8 cellular contexts compared by ENCODE assay signal in genomic region chr2:134919360-134920210, GRCh38. TPM values are rescaled to one million over a fixed set of nuclear protein-coding genes. Genes with fewer than 3 reads are reported as not detected.
DNase-seq lines count a peak whose midpoint lies in the region; ATAC-seq and TF ChIP-seq lines count a peak whose summit lies in the region.

No MANE protein-coding gene starts in this region.

- TF ChIP-seq CTCF in fibroblast of villous mesenchyme (IDR thresholded peaks at IDR 0.05; ENCODE audit: insufficient read depth, low read depth, low read length) (no peak), osteoblast (IDR thresholded peaks at IDR 0.05; ENCODE audit: extremely low read depth, low read depth, low read length) (no peak), uterus (IDR thresholded peaks at IDR 0.05) (no peak)

- H2AFZ ChIP-seq in osteoblast (ENCODE audit: low read length), result peak overlapping the region; percentile 98

- peak overlapping the region; percentile 88 for H3K4me2 ChIP-seq in osteoblast (ENCODE audit: insufficient read depth, low read length)

- peaks cover 57% of the 10 kb centered on the region for H3K79me2 ChIP-seq in osteoblast (ENCODE audit: insufficient read depth, low read length)

- H3K36me3 ChIP-seq in osteoblast (ENCODE audit: insufficient read depth, low read length), result no peaks in the 10 kb centered on the region
- no peaks in the 10 kb centered on the region for H3K36me3 ChIP-seq in uterus

- no peaks in the 10 kb centered on the region for H3K27me3 ChIP-seq in osteoblast (ENCODE audit: insufficient read depth, low read length)
- H3K27me3 ChIP-seq in uterus, result no peaks in the 10 kb centered on the region

- peak overlapping the region; percentile 91 for H3K27ac ChIP-seq in osteoblast (ENCODE audit: low read depth, low read length)
- H3K27ac ChIP-seq in uterus, result peak overlapping the region; percentile 95

- H3K9me3 ChIP-seq in osteoblast (ENCODE audit: low read depth, low read length) (no peaks in the 10 kb centered on the region), uterus (no peaks in the 10 kb centered on the region)

- H3K4me1 ChIP-seq in osteoblast (ENCODE audit: insufficient read depth, low read length) (peaks cover 14% of the 10 kb centered on the region), uterus (peaks cover 4 to 15% of the 10 kb centered on the region in 2 donors)

- H4K20me1 ChIP-seq in osteoblast (ENCODE audit: insufficient read depth, low read length), result peaks cover 47% of the 10 kb centered on the region

- intact Hi-C loops in uterus (cut with DNase I; ENCODE audit: low total_unique reads), result no loop called here

- TF ChIP-seq POLR2A in uterus (IDR thresholded peaks at IDR 0.05), result no peak

- no peak for ATAC-seq in HG03571 (IDR thresholded peaks at IDR 0.05; ENCODE audit: unreplicated experiment)

- peak; percentile 30 for DNase-seq in activated gamma-delta T cell treated with Interleukin-2 at 50 U/mL for 16 hours
- DNase-seq in activated gamma-delta T cell (lab: John Stamatoyannopoulos, UW), result no peak
- peak; percentile 12 for DNase-seq in NCI-H460 (ENCODE audit: extremely low read depth, low read depth)
- peak; percentile 75 for DNase-seq in activated T-cell treated with anti-CD3 and anti-CD28 coated beads, Interleukin-2, amount 50 U/mL, for 48 hours
- DNase-seq in fibroblast of villous mesenchyme (ENCODE audit: low read depth), result no peak
- no peak for DNase-seq in osteoblast (ENCODE audit: insufficient read length, low spot score, missing footprints)
- DNase-seq in uterus, result peak in 1 of 2 donors; percentile 20

- peak overlapping the region; percentile 94 for H3K4me3 ChIP-seq in fibroblast of villous mesenchyme (ENCODE audit: low read depth, low read length)
- H3K4me3 ChIP-seq in osteoblast (ENCODE audit: insufficient read depth, low read length), result peak overlapping the region; percentile 87
- H3K4me3 ChIP-seq in uterus, result peak overlapping the region; percentile 79 to 96

RNA-seq across cellular contexts. Expression of gene CCNT2, which starts 1.0 kb away (rescaled TPM):
- 26.4 and 29.0 TPM in 2 replicates for total RNA-seq in NCI-H460 (2014; rRNA removed; shearing (Covaris generic))
- 32.9 and 56.4 TPM in 2 replicates for polyA plus RNA-seq in NCI-H460 (2014; cell fraction: nucleus; rRNA removed)
- total RNA-seq in fibroblast of villous mesenchyme (20.6 and 28.9 TPM in 2 replicates), osteoblast (26.2 and 26.8 TPM in 2 replicates), uterus (100 to 1,000 TPM in 2 of 4 donors, 10 to 100 TPM in 2; 53.2 to 152 (median 84.9) TPM)

Comparison
In these comparisons a context has a peak if more than half of its experiments do, and no peak if none do; other contexts are left out.
1. DNase-seq: peak in activated gamma-delta T cell treated with Interleukin-2 at 50 U/mL for 16 hours (single experiment), NCI-H460 (single experiment) and activated T-cell treated with anti-CD3 and anti-CD28 coated beads, Interleukin-2, amount 50 U/mL, for 48 hours (2 of 2); none in activated gamma-delta T cell (single experiment), fibroblast of villous mesenchyme (single experiment) and osteoblast (single experiment).
2. Peak in every context shown above with its lines, with median percentiles within 50 percentile points of each other: H3K4me3 ChIP-seq.